Comparison of ENCODE assay signal across 8 cellular contexts in the genomic region with DNA sequence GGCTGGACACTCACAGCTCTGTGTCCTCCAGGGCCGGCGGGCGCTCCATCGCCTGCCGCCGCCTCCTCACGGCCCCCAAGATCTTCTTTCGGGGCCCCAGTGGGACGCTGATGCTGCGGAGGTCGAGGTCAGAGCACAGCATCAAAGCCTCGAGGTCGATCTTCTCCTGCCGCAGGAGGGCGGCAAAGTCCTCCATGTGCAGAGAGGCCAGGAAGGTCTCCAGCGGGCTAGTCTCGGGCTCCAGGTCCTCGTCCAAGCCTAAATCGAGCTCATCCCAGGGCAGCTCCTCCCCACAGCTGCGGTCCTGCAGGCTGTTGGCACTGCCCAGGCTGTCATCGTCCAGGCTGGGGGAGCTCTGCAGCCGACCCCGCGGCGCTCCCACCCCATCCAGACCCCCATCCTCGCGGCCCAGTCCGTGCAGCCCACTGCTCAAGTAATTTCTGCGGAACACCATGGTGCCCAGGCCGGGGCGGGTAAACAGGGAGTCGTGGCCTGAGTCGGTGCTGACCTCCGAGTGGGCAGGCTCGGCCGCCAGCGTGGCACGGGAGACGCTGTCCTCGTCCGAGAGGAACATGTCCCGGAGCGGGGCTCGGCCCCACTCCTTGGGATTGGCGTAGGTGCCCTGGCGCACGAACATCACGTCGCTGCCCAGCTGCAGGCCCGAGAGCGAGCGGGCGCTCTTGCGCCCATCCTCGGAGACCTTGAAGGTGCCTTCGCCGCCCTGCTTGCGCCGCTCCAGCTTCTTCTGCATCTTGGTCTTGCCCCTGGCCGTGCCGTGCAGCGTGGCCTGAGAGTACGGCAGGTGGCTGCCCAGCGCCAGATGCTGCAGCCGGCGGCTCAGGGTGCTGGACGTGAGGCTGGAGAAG. TPM values are rescaled to one million over a fixed set of nuclear protein-coding genes. Genes with fewer than 3 reads are reported as not detected.
A peak's percentile ranks its signal among the peaks of the same experiment; 100 is the strongest.
DNase-seq lines count a peak whose midpoint lies in the region; ATAC-seq and TF ChIP-seq lines count a peak whose summit lies in the region.
"Had no signal": no experiment of that assay in that cellular context is flagged by ENCODE, and none has a peak within 500 bp of the region (broad histone marks: within the 10 kb centered on the region; RNA-seq: fewer than 3 reads in every experiment).

No MANE protein-coding gene starts in this region.

- no peak overlapping the region for H3K4me3 ChIP-seq in IMR-90 (ENCODE audit: insufficient read depth, low read depth, low read length)
- H3K4me3 ChIP-seq in brain microvascular endothelial cell (ENCODE audit: low read depth, low read length) = no peak overlapping the region

- TF ChIP-seq RAD21 in IMR-90 (IDR thresholded peaks at IDR 0.05; ENCODE audit: low read length) = 0 out of 2 replicates have a peak, but pooled peaks have one; percentile 15

- H3K4me2 ChIP-seq in IMR-90 (ENCODE audit: low read depth, low read length) = no peak overlapping the region

- H4K5ac ChIP-seq in IMR-90 (ENCODE audit: low read depth, low read length) = no peak overlapping the region

- POLR2A ChIA-PET in IMR-90 (lab: Charles Lee; ENCODE audit: unreplicated experiment) = no interaction called here

- BruUV-seq in IMR-90 (replicated peaks; lab: Mats Ljungman, UMichigan) = no TSS peak

- H2BK15ac ChIP-seq in IMR-90 (ENCODE audit: low read depth, low read length) = no peak overlapping the region

- H3K27me3 ChIP-seq in IMR-90 (ENCODE audit: control insufficient read depth, insufficient read depth, low read length) (peaks cover 67% of the 10 kb centered on the region), brain microvascular endothelial cell (replicated peaks) (peaks cover 48% of the 10 kb centered on the region)

- dilution Hi-C loops in IMR-90 (cut with HindIII; ENCODE audit: low sequenced_read_pairs, unreplicated experiment) = no loop called here

- H3K14ac ChIP-seq in IMR-90 (replicated peaks; ENCODE audit: low read depth, low read length) = no peak overlapping the region

- peak; percentile 15 for DNase-seq in EH (ENCODE audit: low read depth)
- DNase-seq in IMR-90 = no peak
- no peak for DNase-seq in brain microvascular endothelial cell
- DNase-seq in neural crest cell (ENCODE audit: low read depth, low spot score) = no peak
- no peak for DNase-seq in NCI-H1694 treated with DMSO at 0.1 percent for 48 hours (lab: John Stamatoyannopoulos, UW)
- DNase-seq: activated B cell treated with CpG ODN at 0.5 μM for 24 hours had no signal

- no peaks in the 10 kb centered on the region for H3K9me1 ChIP-seq in IMR-90 (ENCODE audit: insufficient read depth, low read length)

- in situ Hi-C loops in IMR-90 (cut with MboI; ENCODE audit: low sequenced_read_pairs) (no loop called here), brain microvascular endothelial cell (cut with HindIII; ENCODE audit: low pct_ligation_motif_present, low sequenced_read_pairs) (no loop called here)

- no peaks in the 10 kb centered on the region for H3K36me3 Mint-ChIP-seq in neural crest cell (ENCODE audit: low read depth)

- no peak overlapping the region for H4K8ac ChIP-seq in IMR-90 (ENCODE audit: low read depth in 2 of 2, low read length in 2 of 2)

- no peaks in the 10 kb centered on the region for H3K4me1 ChIP-seq in IMR-90 (ENCODE audit: control insufficient read depth, insufficient read depth, low read length)

- no peak overlapping the region for H2BK20ac ChIP-seq in IMR-90 (ENCODE audit: low read depth, low read length)

- H4K91ac ChIP-seq in IMR-90 (ENCODE audit: insufficient read depth, low read depth, low read length) = no peak overlapping the region

- H2AK5ac ChIP-seq in IMR-90 (ENCODE audit: low read depth, low read length) = no peak overlapping the region

- H3K27ac ChIP-seq in IMR-90 (ENCODE audit: insufficient read depth, low read length) = no peak overlapping the region
- H3K27ac ChIP-seq in brain microvascular endothelial cell = no peak overlapping the region

- TF ChIP-seq CTCF in IMR-90 (conservative IDR thresholded peaks at IDR 0.05; ENCODE audit: low read depth, low read length) = peak; percentile 23; the same call in 1 of the 2 replicates
- peak; percentile 38 for TF ChIP-seq CTCF in brain microvascular endothelial cell (IDR thresholded peaks at IDR 0.05; ENCODE audit: low read depth, low read length, missing control alignments)
- peak; percentile 27 for TF ChIP-seq CTCF in neural crest cell (conservative IDR thresholded peaks at IDR 0.05)

- H3K79me1 ChIP-seq in IMR-90 (ENCODE audit: low read depth in 1 of 2, low read length in 2 of 2) = no peaks in the 10 kb centered on the region

- no peak overlapping the region for H3K56ac ChIP-seq in IMR-90 (ENCODE audit: extremely low read depth, insufficient read depth, low read length)

- H2BK5ac ChIP-seq in IMR-90 (ENCODE audit: low read depth, low read length, poor library complexity, severe bottlenecking) = no peak overlapping the region

- H3K18ac ChIP-seq in IMR-90 (ENCODE audit: low read depth, low read length) = no peak overlapping the region

- intact Hi-C loops in IMR-90 (cut with micrococcal nuclease) = no loop called here

- TF ChIP-seq POLR2A in IMR-90 (IDR thresholded peaks at IDR 0.05; ENCODE audit: low read depth, low read length) = no peak

- H3K27ac Mint-ChIP-seq in neural crest cell (ENCODE audit: unreplicated experiment) = no peak overlapping the region
- H3K27ac Mint-ChIP-seq: activated B cell treated with CpG ODN at 0.5 μM for 24 hours had no signal

- H4K20me1 ChIP-seq in IMR-90 (ENCODE audit: insufficient read depth, low read length) = no peaks in the 10 kb centered on the region

- H3K9ac ChIP-seq in IMR-90 (ENCODE audit: low read depth, low read length) = no peak overlapping the region

- H3K36me3 ChIP-seq in IMR-90 (ENCODE audit: control insufficient read depth, insufficient read depth, low read length) (no peaks in the 10 kb centered on the region), brain microvascular endothelial cell (replicated peaks) (no peaks in the 10 kb centered on the region)

- H3K4me3 Mint-ChIP-seq in neural crest cell = no peak overlapping the region
- H3K4me3 Mint-ChIP-seq: activated B cell treated with CpG ODN at 0.5 μM for 24 hours had no signal

- peak; percentile 24; the same call in 1 of the 2 replicates for ATAC-seq in IMR-90 (ENCODE audit: low read depth)
- no peak for ATAC-seq in HG03025 (IDR thresholded peaks at IDR 0.05; ENCODE audit: low FRiP score, unreplicated experiment)
- ATAC-seq in HG03469 (IDR thresholded peaks at IDR 0.05; ENCODE audit: unreplicated experiment) = no peak

- CTCF ChIA-PET in IMR-90 (lab: Yijun Ruan, JAX) = interaction anchor here (0.7 to 1.1 kb wide), 2 partner anchors 35 to 38 kb away, joined by 3 to 7 read pairs; no protein-coding TSS in a partner anchor

- no peak overlapping the region for H2AK9ac ChIP-seq in IMR-90 (replicated peaks; ENCODE audit: low read depth, low read length, poor library complexity)

- H3K9me3 Mint-ChIP-seq in neural crest cell = no peaks in the 10 kb centered on the region
- H3K9me3 Mint-ChIP-seq: activated B cell treated with CpG ODN at 0.5 μM for 24 hours had no signal

- no peaks in the 10 kb centered on the region for H3K9me3 ChIP-seq in IMR-90 (ENCODE audit: control insufficient read depth, insufficient read depth, low read length)

- no peaks in the 10 kb centered on the region for H3K4me1 Mint-ChIP-seq in neural crest cell

- H3K4ac ChIP-seq in IMR-90 (ENCODE audit: low read depth, low read length) = no peak overlapping the region

- H2AFZ ChIP-seq in IMR-90 (replicated peaks; ENCODE audit: low read length, poor library complexity) = peak overlapping the region; percentile 23

- no peak overlapping the region for H3K23ac ChIP-seq in IMR-90 (ENCODE audit: low read depth, low read length)

- 55% methylated on average over 37 of the region's 67 CpGs; no CpG with 5 or more reads in 1 of the 2 experiments for WGBS in IMR-90 (ENCODE audit: extremely low coverage in 2 of 2, insufficient read length in 1 of 2), 2 experiments

- H2BK120ac ChIP-seq in IMR-90 (ENCODE audit: low read depth, low read length) = no peak overlapping the region

- H3K27me3 Mint-ChIP-seq in neural crest cell (ENCODE audit: low read depth) = peaks cover 43% of the 10 kb centered on the region

TF ChIP-seq in IMR-90, 13 proteins besides CTCF, POLR2A, EP300 and RAD21 (continues in another document):
- TF ChIP-seq RCOR1 (IDR thresholded peaks at IDR 0.05; ENCODE audit: insufficient replicate concordance, low read length) = no peak
- TF ChIP-seq MAZ (IDR thresholded peaks at IDR 0.05; ENCODE audit: borderline replicate concordance, low read depth, low read length) = no peak
- no peak for TF ChIP-seq CEBPB (IDR thresholded peaks at IDR 0.05; ENCODE audit: low read depth, low read length)
- TF ChIP-seq CHD1 (IDR thresholded peaks at IDR 0.05; ENCODE audit: low read depth, low read length) = no peak
- TF ChIP-seq BHLHE40 (IDR thresholded peaks at IDR 0.05; ENCODE audit: low read depth, low read length) = no peak
- no peak for TF ChIP-seq SMC3 (IDR thresholded peaks at IDR 0.05; ENCODE audit: low read depth, low read length)
- no peak for TF ChIP-seq MAFK (IDR thresholded peaks at IDR 0.05; ENCODE audit: low read depth, low read length)
- no peak for TF ChIP-seq NFE2L2 (IDR thresholded peaks at IDR 0.05; ENCODE audit: low read depth, low read length)

RNA-seq across cellular contexts. Expression of gene USH1G, which starts 3.4 kb away (rescaled TPM):
- total RNA-seq in IMR-90 (2012; rRNA removed) (not detected in 2 replicates), neural crest cell (0.14 TPM in 1 of 2 replicates, not detected in the other)
- not detected in 2 replicates for polyA plus RNA-seq in IMR-90 (2012; rRNA removed)
- 0.01 TPM in 1 of 2 replicates, not detected in the other for polyA plus RNA-seq in IMR-90 (2012; cell fraction: cytosol; rRNA removed)
- polyA plus RNA-seq in IMR-90 (2012; cell fraction: nucleus; rRNA removed; ENCODE audit: low replicate concordance) = not detected in 2 replicates
- total RNA-seq: activated B cell treated with CpG ODN at 0.5 μM for 24 hours had no signal

RNA-seq across cellular contexts. Expression of gene OTOP2, which starts 4.4 kb away (rescaled TPM):
- total RNA-seq in IMR-90 (2012; rRNA removed) (not detected in 2 replicates), neural crest cell (not detected in 2 replicates)
- polyA plus RNA-seq in IMR-90 (2012; rRNA removed) = not detected in 2 replicates
- not detected in 2 replicates for polyA plus RNA-seq in IMR-90 (2012; cell fraction: cytosol; rRNA removed)
- polyA plus RNA-seq in IMR-90 (2012; cell fraction: nucleus; rRNA removed; ENCODE audit: low replicate concordance) = not detected in 2 replicates
- total RNA-seq: activated B cell treated with CpG ODN at 0.5 μM for 24 hours had no signal

RNA-seq across cellular contexts. Expression of gene OTOP3, which starts 16.0 kb away (rescaled TPM):
- not detected in 2 replicates for total RNA-seq in IMR-90 (2012; rRNA removed)
- polyA plus RNA-seq in IMR-90 (2012; rRNA removed) = not detected in 2 replicates
- not detected in 2 replicates for polyA plus RNA-seq in IMR-90 (2012; cell fraction: cytosol; rRNA removed)
- polyA plus RNA-seq in IMR-90 (2012; cell fraction: nucleus; rRNA removed; ENCODE audit: low replicate concordance) = not detected in 2 replicates
- total RNA-seq in neural crest cell = not detected in 2 replicates
- total RNA-seq: activated B cell treated with CpG ODN at 0.5 μM for 24 hours had no signal

RNA-seq across cellular contexts. Expression of gene FADS6, which starts 26.2 kb away (rescaled TPM):
- not detected in 2 replicates for total RNA-seq in IMR-90 (2012; rRNA removed)
- polyA plus RNA-seq in IMR-90 (2012; rRNA removed) = not detected in 2 replicates
- not detected in 2 replicates for polyA plus RNA-seq in IMR-90 (2012; cell fraction: cytosol; rRNA removed)
- not detected in 2 replicates for polyA plus RNA-seq in IMR-90 (2012; cell fraction: nucleus; rRNA removed; ENCODE audit: low replicate concordance)
- not detected in 2 replicates for total RNA-seq in neural crest cell
- total RNA-seq: activated B cell treated with CpG ODN at 0.5 μM for 24 hours had no signal

RNA-seq across cellular contexts. Expression of gene FDXR, which starts 46.9 kb away (rescaled TPM):
- 12.2 and 12.4 TPM in 2 replicates for total RNA-seq in IMR-90 (2012; rRNA removed)
- 18.6 and 21.9 TPM in 2 replicates for polyA plus RNA-seq in IMR-90 (2012; rRNA removed)
- polyA plus RNA-seq in IMR-90 (2012; cell fraction: cytosol; rRNA removed) = 28.4 and 36.3 TPM in 2 replicates
- 35.0 and 82.3 TPM in 2 replicates for polyA plus RNA-seq in IMR-90 (2012; cell fraction: nucleus; rRNA removed; ENCODE audit: low replicate concordance)
- total RNA-seq in neural crest cell = 13.3 and 14.8 TPM in 2 replicates
